In genomic region chr1:29142714-29143113, GRCh38 we compare ENCODE assay signal across 21 cellular contexts. TPM values are rescaled to one million over a fixed set of nuclear protein-coding genes. Genes with fewer than 3 reads are reported as not detected.
DNase-seq lines count a peak whose midpoint lies in the region; ATAC-seq and TF ChIP-seq lines count a peak whose summit lies in the region.
"Had no signal": no experiment of that assay in that cellular context is flagged by ENCODE, and none has a peak within 500 bp of the region (broad histone marks: within the 10 kb centered on the region; RNA-seq: fewer than 3 reads in every experiment).

No MANE protein-coding gene starts in this region.

- intact Hi-C loops in PC-9 (cut with micrococcal nuclease; ENCODE audit: unreplicated experiment) = loop anchor here (10.0 kb wide), 1 partner anchor 258 kb away; no protein-coding TSS in a partner anchor
- intact Hi-C loops in aorta (cut with DNase I) = no loop called here

- H3K27ac Mint-ChIP-seq in endodermal cell = peak overlapping the region; percentile 53
- H3K27ac Mint-ChIP-seq in nephron progenitor cell = peak overlapping the region; percentile 27

- no peaks in the 10 kb centered on the region for H3K9me3 ChIP-seq in DOHH2 (ENCODE audit: control insufficient read depth, insufficient read depth, low read length)
- no peaks in the 10 kb centered on the region for H3K9me3 ChIP-seq in PC-9 (ENCODE audit: insufficient read depth, low read depth)
- H3K9me3 ChIP-seq in endodermal cell (ENCODE audit: control insufficient read depth, low read length) = no peaks in the 10 kb centered on the region
- no peaks in the 10 kb centered on the region for H3K9me3 ChIP-seq in aorta (ENCODE audit: control insufficient read depth, low read length)
- no peaks in the 10 kb centered on the region for H3K9me3 ChIP-seq in SJCRH30 (replicated peaks)
- H3K9me3 ChIP-seq: MG63 had no signal

- no peak for ATAC-seq in aorta (ENCODE audit: low FRiP score)
- ATAC-seq: SK-N-SH treated with all-trans-retinoic acid at 6 μM for 48 hours had no signal

- no peak overlapping the region for H3K9ac ChIP-seq in endodermal cell (ENCODE audit: extremely low read depth, low read length, poor library complexity, severe bottlenecking)

- no peak for DNase-seq in PC-9
- DNase-seq in endodermal cell = no peak
- no peak for DNase-seq in nephron progenitor cell
- no peak for DNase-seq in aorta
- no peak for DNase-seq in SJCRH30
- no peak for DNase-seq in NCI-H748 (lab: John Stamatoyannopoulos, UW; ENCODE audit: unreplicated experiment)
- DNase-seq: DMS153, DND-41, H7, KG1, MG63, NCI-H1105 treated with DMSO at 0.1 percent for 48 hours, NCI-H146, NCI-H1930, NCI-H2107, NCI-H446 treated with DMSO at 0.1 percent for 48 hours, NCI-H526, OCI-M1, SIG-M5 had no signal

- peaks cover 6% of the 10 kb centered on the region for H3K9me3 Mint-ChIP-seq in endodermal cell
- peaks cover 4% of the 10 kb centered on the region for H3K9me3 Mint-ChIP-seq in nephron progenitor cell

- no peaks in the 10 kb centered on the region for H3K27me3 Mint-ChIP-seq in endodermal cell (ENCODE audit: insufficient read depth)
- no peaks in the 10 kb centered on the region for H3K27me3 Mint-ChIP-seq in nephron progenitor cell (ENCODE audit: low read depth, poor library complexity)

- CTCF ChIA-PET in PC-9 (lab: Charles Lee) = no interaction called here

- peaks cover 21% of the 10 kb centered on the region for H3K36me3 ChIP-seq in DOHH2 (ENCODE audit: control insufficient read depth, low read length)
- no peaks in the 10 kb centered on the region; the same call in 1 of the 2 replicates for H3K36me3 ChIP-seq in PC-9 (ENCODE audit: low read depth)
- peaks cover 30% of the 10 kb centered on the region for H3K36me3 ChIP-seq in endodermal cell (ENCODE audit: control insufficient read depth, insufficient read depth, low read length)
- peaks cover 0 to 2% of the 10 kb centered on the region in 2 donors for H3K36me3 ChIP-seq in aorta (ENCODE audit: control insufficient read depth in 1 of 2, insufficient read depth in 2 of 2, low read length in 1 of 2)
- H3K36me3 ChIP-seq in SJCRH30 = peaks cover 36% of the 10 kb centered on the region

- 87 to 100% methylated on average over 2 of the region's 2 CpGs for WGBS in endodermal cell (ENCODE audit: insufficient coverage in 1 of 2, insufficient read length in 1 of 2), 2 experiments
- 91% methylated on average over 2 of the region's 2 CpGs for WGBS in aorta, 2 donors

- TF ChIP-seq CTCF in DOHH2 (IDR thresholded peaks at IDR 0.05; ENCODE audit: low read depth, low read length, poor library complexity, severe bottlenecking) (no peak), PC-9 (conservative IDR thresholded peaks at IDR 0.05) (no peak), endodermal cell (conservative IDR thresholded peaks at IDR 0.05) (no peak), nephron progenitor cell (IDR thresholded peaks at IDR 0.05) (no peak)

- H3K4me2 ChIP-seq in DOHH2 (ENCODE audit: low read length) = 0 out of 2 replicates have a peak overlapping the region, but pooled peaks have one; percentile 0
- H3K4me2 ChIP-seq in PC-9 = no peak overlapping the region

- H3K79me2 ChIP-seq in DOHH2 (ENCODE audit: control insufficient read depth, low read length) = no peaks in the 10 kb centered on the region
- H3K79me2 ChIP-seq in PC-9 (ENCODE audit: low read depth) = no peaks in the 10 kb centered on the region

- TSS peak; percentile 6 for BruUV-seq in PC-9 (replicated peaks; lab: Mats Ljungman, UMichigan)

- H3K36me3 Mint-ChIP-seq in endodermal cell (ENCODE audit: low read depth) = peaks cover 43% of the 10 kb centered on the region
- peaks cover 51% of the 10 kb centered on the region for H3K36me3 Mint-ChIP-seq in nephron progenitor cell (ENCODE audit: low read depth)

- H3K4me1 Mint-ChIP-seq in endodermal cell = no peaks in the 10 kb centered on the region
- H3K4me1 Mint-ChIP-seq in nephron progenitor cell = no peaks in the 10 kb centered on the region

- H3K4me1 ChIP-seq in DOHH2 (ENCODE audit: control insufficient read depth, low read length) (peaks cover 18% of the 10 kb centered on the region), PC-9 (replicated peaks; ENCODE audit: insufficient read depth) (peaks cover 8% of the 10 kb centered on the region), endodermal cell (ENCODE audit: control insufficient read depth, insufficient read depth, low read length) (no peaks in the 10 kb centered on the region), aorta (ENCODE audit: control insufficient read depth in 1 of 2, insufficient read depth in 2 of 2, low read length in 2 of 2) (no peaks in the 10 kb centered on the region), SJCRH30 (no peaks in the 10 kb centered on the region)

- H3K27ac ChIP-seq in DOHH2 (ENCODE audit: low read depth, low read length) = peak overlapping the region; percentile 10; the same call in 1 of the 2 replicates
- no peak overlapping the region for H3K27ac ChIP-seq in PC-9
- no peak overlapping the region for H3K27ac ChIP-seq in endodermal cell (ENCODE audit: low read depth, low read length)
- no peak overlapping the region for H3K27ac ChIP-seq in aorta (ENCODE audit: low read depth in 1 of 2, low read length in 2 of 2)
- H3K27ac ChIP-seq in SJCRH30 = no peak overlapping the region

- H2AFZ ChIP-seq in PC-9 = no peak overlapping the region

- H3K9me2 ChIP-seq in DOHH2 (replicated peaks; ENCODE audit: control insufficient read depth, low read length) = no peaks in the 10 kb centered on the region
- no peaks in the 10 kb centered on the region for H3K9me2 ChIP-seq in PC-9 (ENCODE audit: insufficient read depth)

- H3K27me3 ChIP-seq in DOHH2 (ENCODE audit: control insufficient read depth, low read length) (no peaks in the 10 kb centered on the region), PC-9 (ENCODE audit: insufficient read depth, low read depth) (no peaks in the 10 kb centered on the region), endodermal cell (ENCODE audit: control insufficient read depth, insufficient read depth, low read length, poor library complexity, severe bottlenecking) (no peaks in the 10 kb centered on the region), aorta (ENCODE audit: control insufficient read depth in 1 of 2, insufficient read depth in 2 of 2, low read length in 1 of 2) (no peaks in the 10 kb centered on the region), SJCRH30 (no peaks in the 10 kb centered on the region)
- H3K27me3 ChIP-seq: MG63 had no signal

- H3F3A ChIP-seq in DOHH2 (ENCODE audit: control insufficient read depth, insufficient read depth) = 0 out of 2 replicates have a peak, but pooled peaks cover 5% of the 10 kb centered on the region
- peaks cover 23% of the 10 kb centered on the region for H3F3A ChIP-seq in PC-9 (ENCODE audit: insufficient read depth, low read depth)

- POLR2A ChIA-PET in PC-9 (lab: Charles Lee; ENCODE audit: unreplicated experiment) = no interaction called here

- H3K4me3 Mint-ChIP-seq in endodermal cell = no peak overlapping the region
- H3K4me3 Mint-ChIP-seq in nephron progenitor cell = no peak overlapping the region

- no peak overlapping the region for H3K4me3 ChIP-seq in DOHH2 (ENCODE audit: low read length)
- H3K4me3 ChIP-seq in PC-9 = no peak overlapping the region
- no peak overlapping the region for H3K4me3 ChIP-seq in endodermal cell (ENCODE audit: low read length)
- H3K4me3 ChIP-seq in aorta (ENCODE audit: low read length in 2 of 2) = no peak overlapping the region
- H3K4me3 ChIP-seq in SJCRH30 = no peak overlapping the region
- H3K4me3 ChIP-seq: MG63 had no signal

- no peaks in the 10 kb centered on the region for H4K20me1 ChIP-seq in DOHH2 (ENCODE audit: control insufficient read depth, insufficient read depth, low read depth, low read length)
- H4K20me1 ChIP-seq in PC-9 (ENCODE audit: insufficient read depth) = no peaks in the 10 kb centered on the region

RNA-seq across cellular contexts. Expression of gene TMEM200B, which starts 19.0 kb away (rescaled TPM):
- total RNA-seq in PC-9 (2021) (1.1 and 1.2 TPM in 2 replicates), endodermal cell (10 to 100 TPM; 36.0 to 49.4 TPM), aorta (10 to 100 TPM; 18.2 to 18.9 TPM)
- polyA plus RNA-seq in endodermal cell (2013, experiment 1 of 2) = 8.4 TPM
- polyA plus RNA-seq in endodermal cell (2013, experiment 2 of 2) = 8.4 TPM
- 10 to 100 TPM in 1 of 2 donors, 1 to 10 TPM in 1; 5.4 to 13.0 TPM for polyA plus RNA-seq in aorta
- 1.0 and 1.3 TPM in 2 replicates for total RNA-seq in SJCRH30 (2014; rRNA removed; shearing (Covaris generic))

RNA-seq across cellular contexts. Expression of gene SRSF4, which starts 39.0 kb away (rescaled TPM):
- total RNA-seq in PC-9 (2021) (75.7 and 87.6 TPM in 2 replicates), endodermal cell (100 to 1,000 TPM in 1 of 2 donors, 10 to 100 TPM in 1; 89.1 to 107 TPM), aorta (10 to 100 TPM; 85.0 to 85.6 TPM)
- 101 TPM for polyA plus RNA-seq in endodermal cell (2013, experiment 1 of 2)
- polyA plus RNA-seq in endodermal cell (2013, experiment 2 of 2) = 85.0 TPM
- polyA plus RNA-seq in aorta = 10 to 100 TPM; 57.6 to 76.0 TPM
- 93.6 and 102 TPM in 2 replicates for total RNA-seq in SJCRH30 (2014; rRNA removed; shearing (Covaris generic))
